11 cellular contexts compared by ENCODE assay signal in genomic region chrX:153642655-153643430, GRCh38. TPM values are rescaled to one million over a fixed set of nuclear protein-coding genes. Genes with fewer than 3 reads are reported as not detected.
DNase-seq lines count a peak whose midpoint lies in the region; ATAC-seq, FAIRE-seq and TF ChIP-seq lines count a peak whose summit lies in the region.
"Had no signal": no experiment of that assay in that cellular context is flagged by ENCODE, and none has a peak within 500 bp of the region (broad histone marks: within the 10 kb centered on the region; RNA-seq: fewer than 3 reads in every experiment).

No MANE protein-coding gene starts in this region.

- H3K9me3 ChIP-seq in esophagus muscularis mucosa (peaks cover 0 to 3% (median 0%) of the 10 kb centered on the region in 4 donors), spleen (no peaks in the 10 kb centered on the region)
- H3K9me3 ChIP-seq: left lung had no signal

- H3K4me1 ChIP-seq in esophagus muscularis mucosa, result peaks cover 6 to 44% (median 42%) of the 10 kb centered on the region in 4 donors
- peaks cover 4 to 49% (median 35%) of the 10 kb centered on the region in 6 donors for H3K4me1 ChIP-seq in spleen

- no peak for ATAC-seq in HG02884 (IDR thresholded peaks at IDR 0.05; ENCODE audit: unreplicated experiment)
- ATAC-seq: left lung had no signal

- H3K4me3 Mint-ChIP-seq in activated naive CD4-positive, alpha-beta T cell treated with anti-CD3 and anti-CD28 coated beads for 36 hours, result peak overlapping the region; percentile 24

- peak overlapping the region in 3 of 4 donors; percentile 24 to 37 (median 34) for H3K4me3 ChIP-seq in esophagus muscularis mucosa
- H3K4me3 ChIP-seq in spleen, result peak overlapping the region in 4 of 8 donors; percentile 17 to 58 (median 25)
- H3K4me3 ChIP-seq: left lung had no signal

- peaks cover 0 to 74% (median 33%) of the 10 kb centered on the region in 4 donors for H3K27me3 ChIP-seq in esophagus muscularis mucosa
- H3K27me3 ChIP-seq in spleen (replicated peaks in 1 of 7), result peaks cover 0 to 85% (median 63%) of the 10 kb centered on the region in 7 donors

- TF ChIP-seq POLR2A in esophagus muscularis mucosa (IDR thresholded peaks at IDR 0.05; ENCODE audit: low read depth), result no peak
- no peak for TF ChIP-seq POLR2A in spleen (IDR thresholded peaks at IDR 0.05)
- no peak for TF ChIP-seq POLR2A in GM12892 (IDR thresholded peaks at IDR 0.05; ENCODE audit: low read depth, low read length)

- CTCF ChIA-PET in activated naive CD4-positive, alpha-beta T cell treated with anti-CD3 and anti-CD28 coated beads for 36 hours (lab: Charles Lee), result interaction anchor here (1.2 to 1.4 kb wide), 2 partner anchors 19 to 103 kb away, joined by 4 read pairs; no protein-coding TSS in a partner anchor

- no peaks in the 10 kb centered on the region for H3K9me3 Mint-ChIP-seq in activated naive CD4-positive, alpha-beta T cell treated with anti-CD3 and anti-CD28 coated beads for 36 hours

- TF ChIP-seq EP300 in esophagus muscularis mucosa (IDR thresholded peaks at IDR 0.05), result no peak

- peaks cover 11% of the 10 kb centered on the region for H3K4me1 Mint-ChIP-seq in activated naive CD4-positive, alpha-beta T cell treated with anti-CD3 and anti-CD28 coated beads for 36 hours (ENCODE audit: low read depth)

- WGBS in esophagus muscularis mucosa, result 31% methylated on average over 43 of the region's 48 CpGs
- 5 to 44% (median 9%) methylated on average over 23 to 48 of the region's 48 CpGs for WGBS in spleen, 5 donors

- intact Hi-C loops in activated naive CD4-positive, alpha-beta T cell treated with anti-CD3 and anti-CD28 coated beads for 36 hours (cut with micrococcal nuclease), result no loop called here
- intact Hi-C loops in esophagus muscularis mucosa (cut with DNase I) (no loop called here), spleen (cut with DNase I; ENCODE audit: low total_unique reads) (no loop called here)

- H3K36me3 Mint-ChIP-seq in activated naive CD4-positive, alpha-beta T cell treated with anti-CD3 and anti-CD28 coated beads for 36 hours (ENCODE audit: low read depth), result no peaks in the 10 kb centered on the region

- no peak for DNase-seq in activated naive CD4-positive, alpha-beta T cell treated with anti-CD3 and anti-CD28 coated beads for 36 hours
- DNase-seq in activated naive CD4-positive, alpha-beta T cell (lab: John Stamatoyannopoulos, UW), result no peak
- DNase-seq in NCI-H1105 (lab: John Stamatoyannopoulos, UW) (peak; percentile 46), esophagus muscularis mucosa (ENCODE audit: extremely low spot score) (no peak), spleen (peak; percentile 72), GM12892 (ENCODE audit: insufficient read length) (no peak), NCI-H2227 treated with DMSO at 0.1 percent for 48 hours (lab: John Stamatoyannopoulos, UW) (no peak)
- DNase-seq: cerebellar nuclear complex, left lung had no signal

- H3K27ac Mint-ChIP-seq in activated naive CD4-positive, alpha-beta T cell treated with anti-CD3 and anti-CD28 coated beads for 36 hours, result no peak overlapping the region

- TF ChIP-seq CTCF in esophagus muscularis mucosa (IDR thresholded peaks at IDR 0.05) (no peak), spleen (IDR thresholded peaks at IDR 0.05 in 8 of 11, conservative IDR thresholded peaks at IDR 0.05 in 3 of 11) (no peak)

- FAIRE-seq in GM12892 (lab: Jason Lieb, UNC), result no peak

- H3K36me3 ChIP-seq in esophagus muscularis mucosa, result no peaks in the 10 kb centered on the region
- H3K36me3 ChIP-seq in spleen, result no peaks in the 10 kb centered on the region
- H3K36me3 ChIP-seq: left lung had no signal

- no peak overlapping the region for H3K27ac ChIP-seq in esophagus muscularis mucosa (replicated peaks in 1 of 4)
- no peak overlapping the region for H3K27ac ChIP-seq in spleen
- H3K27ac ChIP-seq: left lung had no signal

- H3K27me3 Mint-ChIP-seq in activated naive CD4-positive, alpha-beta T cell treated with anti-CD3 and anti-CD28 coated beads for 36 hours (ENCODE audit: low read depth), result peaks cover 32% of the 10 kb centered on the region

RNA-seq across cellular contexts. Expression of gene DUSP9, which starts 4.2 kb away (rescaled TPM):
- under 1 TPM in 1 of 2 experiments, not detected in 1; 0.36 TPM for total RNA-seq in activated naive CD4-positive, alpha-beta T cell treated with anti-CD3 and anti-CD28 coated beads for 36 hours
- not detected for total RNA-seq in esophagus muscularis mucosa
- under 1 TPM in 1 of 7 donors, not detected in 6; 0.17 TPM for total RNA-seq in spleen
- under 1 TPM in 1 of 3 donors, not detected in 2; 0.09 TPM for polyA plus RNA-seq in spleen
- polyA plus RNA-seq in GM12892 (2012; ENCODE audit: missing spikeins), result not detected
- total RNA-seq: T-helper 2 cell treated with Interferon-gamma antibody and Interleukin-4, amounts not matched to agents 100 ng/mL and 5 ng/mL, for 36 hours had no signal

RNA-seq across cellular contexts. Expression of gene PNCK, which starts 30.8 kb away (rescaled TPM):
- under 1 TPM; 0.26 to 0.30 TPM for total RNA-seq in activated naive CD4-positive, alpha-beta T cell treated with anti-CD3 and anti-CD28 coated beads for 36 hours
- total RNA-seq in esophagus muscularis mucosa, result 10 to 100 TPM; 20.5 to 67.8 (median 26.0) TPM
- 1 to 10 TPM in 2 of 7 donors, under 1 TPM in 1, not detected in 4; 0.73 to 1.2 (median 1.0) TPM for total RNA-seq in spleen
- polyA plus RNA-seq in spleen, result under 1 TPM; 0.18 to 0.35 (median 0.22) TPM
- 2.3 TPM for polyA plus RNA-seq in GM12892 (2012; ENCODE audit: missing spikeins)
- total RNA-seq: T-helper 2 cell treated with Interferon-gamma antibody and Interleukin-4, amounts not matched to agents 100 ng/mL and 5 ng/mL, for 36 hours had no signal

RNA-seq across cellular contexts. Expression of gene CCNQ, which starts 43.9 kb away (rescaled TPM):
- total RNA-seq in activated naive CD4-positive, alpha-beta T cell treated with anti-CD3 and anti-CD28 coated beads for 36 hours, result 10 to 100 TPM; 13.4 to 15.1 TPM
- 10 to 100 TPM; 38.6 to 58.3 (median 49.8) TPM for total RNA-seq in esophagus muscularis mucosa
- total RNA-seq in spleen, result 10 to 100 TPM; 17.5 to 32.0 (median 21.7) TPM
- 10 to 100 TPM; 58.6 to 67.3 (median 59.6) TPM for polyA plus RNA-seq in spleen
- polyA plus RNA-seq in GM12892 (2012; ENCODE audit: missing spikeins), result 9.4 TPM

RNA-seq across cellular contexts. Expression of gene SLC6A8, which starts 44.9 kb away (rescaled TPM):
- total RNA-seq in activated naive CD4-positive, alpha-beta T cell treated with anti-CD3 and anti-CD28 coated beads for 36 hours, result under 1 TPM; 0.32 to 0.41 TPM
- 10 to 100 TPM; 41.7 to 62.3 (median 45.6) TPM for total RNA-seq in esophagus muscularis mucosa
- total RNA-seq in spleen, result 10 to 100 TPM in 5 of 7 donors, 1 to 10 TPM in 2; 6.7 to 72.9 (median 14.7) TPM
- polyA plus RNA-seq in spleen, result 1 to 10 TPM; 3.2 to 5.3 (median 3.2) TPM
- polyA plus RNA-seq in GM12892 (2012; ENCODE audit: missing spikeins), result 1.8 TPM

Comparison
In these comparisons a context has a peak if more than half of its experiments do, and no peak if none do; other contexts are left out.
1. DNase-seq: peak in NCI-H1105 (single experiment) and spleen (single experiment); none in activated naive CD4-positive, alpha-beta T cell treated with anti-CD3 and anti-CD28 coated beads for 36 hours (single experiment), activated naive CD4-positive, alpha-beta T cell (0 of 4), esophagus muscularis mucosa (single experiment), GM12892 (single experiment) and NCI-H2227 treated with DMSO at 0.1 percent for 48 hours (single experiment).
2. RNA of gene PNCK, which starts 30.8 kb away (total RNA-seq): 20.5 to 67.8 TPM in esophagus muscularis mucosa; 0.73 to 1.2 TPM in spleen and 0.26 to 0.30 TPM in activated naive CD4-positive, alpha-beta T cell treated with anti-CD3 and anti-CD28 coated beads for 36 hours; every median in the first group is over 4 times any median in the second.